ENCODE assay signal across 22 cellular contexts in genomic region chr15:59739557-59740186, GRCh38.
"Had no signal": no experiment of that assay in that cellular context is flagged by ENCODE, and none has a peak within 500 bp of the region (broad histone marks: within the 10 kb centered on the region; RNA-seq: fewer than 3 reads in every experiment).

No MANE protein-coding gene starts in this region.

- H3K9me3 ChIP-seq: ascending aorta had no signal

- ATAC-seq: activated CD8-positive, alpha-beta memory T cell treated with anti-CD3 and anti-CD28 coated beads, Interleukin-2, amount 10 ng/mL, durations not matched to agents 7 days and 5 days; body of pancreas; T-helper 17 cell had no signal

- H3K4me1 ChIP-seq: ascending aorta, body of pancreas had no signal

- H3K4me3 ChIP-seq: ascending aorta, body of pancreas had no signal

- H3K27ac Mint-ChIP-seq: activated B cell treated with CpG ODN at 0.5 μM for 24 hours; activated CD4-positive, alpha-beta T cell treated with anti-CD3 and anti-CD28 coated beads, Interleukin-2, amount 10 ng/mL, durations not matched to agents 24 days and 14 days; activated CD8-positive, alpha-beta memory T cell treated with anti-CD3 and anti-CD28 coated beads, Interleukin-2, amount 10 ng/mL, durations not matched to agents 7 days and 5 days; activated naive CD4-positive, alpha-beta T cell treated with anti-CD3 and anti-CD28 coated beads, Interleukin-2, amount 50 U/mL, for 24 hours; activated T-cell treated with anti-CD3 and anti-CD28 coated beads, Interleukin-2, amount 50 U/mL, for 24 hours; activated T-helper 1 cell treated with anti-CD3 and anti-CD28 coated beads, Interleukin-12 subunit alpha, Interleukin-12 subunit beta, Interleukin-2, Interleukin-4 antibody, amounts not matched to agents 30 ng/mL and 10 ng/mL and 1 ng/mL, durations not matched to agents 14 hours and 24 hours and 36 hours; T-helper 17 cell had no signal

- H3K27me3 ChIP-seq: ascending aorta, body of pancreas had no signal

- H3K9me3 Mint-ChIP-seq: activated naive CD4-positive, alpha-beta T cell treated with anti-CD3 and anti-CD28 coated beads, Interleukin-2, amount 50 U/mL, for 24 hours had no signal

- DNase-seq: activated B cell treated with CpG ODN at 0.5 μM for 24 hours; activated CD4-positive, alpha-beta T cell treated with anti-CD3 and anti-CD28 coated beads for 1 hour; activated CD4-positive, alpha-beta T cell treated with anti-CD3 and anti-CD28 coated beads, Interleukin-2, amount 10 ng/mL, durations not matched to agents 24 days and 14 days; activated CD4-positive, alpha-beta T cell treated with anti-CD3 and anti-CD28 coated beads, Interleukin-2, amount 50 U/mL, for 48 hours; activated CD8-positive, alpha-beta memory T cell treated with anti-CD3 and anti-CD28 coated beads, Interleukin-2, amount 10 ng/mL, durations not matched to agents 7 days and 5 days; activated effector memory CD4-positive, alpha-beta T cell treated with Interleukin-2 at 50 U/mL for 16 hours; activated naive CD4-positive, alpha-beta T cell; activated T-cell treated with anti-CD3 and anti-CD28 coated beads, Interleukin-2, amount 50 U/mL, for 24 hours; body of pancreas; central memory CD4-positive, alpha-beta T cell; NCI-H1092; NCI-H1930; NCI-H2171; NCI-H2227 treated with DMSO at 0.1 percent for 48 hours; NCI-H446 treated with DMSO at 0.1 percent for 48 hours; NCI-H524 treated with DMSO at 0.1 percent for 48 hours; SIG-M5; T-helper 17 cell; T-helper 9 cell had no signal

- H3K4me3 Mint-ChIP-seq: activated B cell treated with CpG ODN at 0.5 μM for 24 hours; activated CD4-positive, alpha-beta T cell treated with anti-CD3 and anti-CD28 coated beads, Interleukin-2, amount 10 ng/mL, durations not matched to agents 24 days and 14 days; activated CD8-positive, alpha-beta memory T cell treated with anti-CD3 and anti-CD28 coated beads, Interleukin-2, amount 10 ng/mL, durations not matched to agents 7 days and 5 days; activated naive CD4-positive, alpha-beta T cell treated with anti-CD3 and anti-CD28 coated beads, Interleukin-2, amount 50 U/mL, for 24 hours; activated T-cell treated with anti-CD3 and anti-CD28 coated beads, Interleukin-2, amount 50 U/mL, for 24 hours; activated T-helper 1 cell treated with anti-CD3 and anti-CD28 coated beads, Interleukin-12 subunit alpha, Interleukin-12 subunit beta, Interleukin-2, Interleukin-4 antibody, amounts not matched to agents 30 ng/mL and 10 ng/mL and 1 ng/mL, durations not matched to agents 14 hours and 24 hours and 36 hours; T-helper 17 cell had no signal

- H3K4me1 Mint-ChIP-seq: activated B cell treated with CpG ODN at 0.5 μM for 24 hours; activated CD4-positive, alpha-beta T cell treated with anti-CD3 and anti-CD28 coated beads, Interleukin-2, amount 10 ng/mL, durations not matched to agents 24 days and 14 days; activated CD8-positive, alpha-beta memory T cell treated with anti-CD3 and anti-CD28 coated beads, Interleukin-2, amount 10 ng/mL, durations not matched to agents 7 days and 5 days; activated naive CD4-positive, alpha-beta T cell treated with anti-CD3 and anti-CD28 coated beads, Interleukin-2, amount 50 U/mL, for 24 hours had no signal

- H3K27ac ChIP-seq: ascending aorta, body of pancreas had no signal

- H3K36me3 ChIP-seq: ascending aorta had no signal

- H3K36me3 Mint-ChIP-seq: activated CD8-positive, alpha-beta memory T cell treated with anti-CD3 and anti-CD28 coated beads, Interleukin-2, amount 10 ng/mL, durations not matched to agents 7 days and 5 days; activated naive CD4-positive, alpha-beta T cell treated with anti-CD3 and anti-CD28 coated beads, Interleukin-2, amount 50 U/mL, for 24 hours had no signal
